Comparison of ENCODE assay signal across 22 cellular contexts in the genomic region with DNA sequence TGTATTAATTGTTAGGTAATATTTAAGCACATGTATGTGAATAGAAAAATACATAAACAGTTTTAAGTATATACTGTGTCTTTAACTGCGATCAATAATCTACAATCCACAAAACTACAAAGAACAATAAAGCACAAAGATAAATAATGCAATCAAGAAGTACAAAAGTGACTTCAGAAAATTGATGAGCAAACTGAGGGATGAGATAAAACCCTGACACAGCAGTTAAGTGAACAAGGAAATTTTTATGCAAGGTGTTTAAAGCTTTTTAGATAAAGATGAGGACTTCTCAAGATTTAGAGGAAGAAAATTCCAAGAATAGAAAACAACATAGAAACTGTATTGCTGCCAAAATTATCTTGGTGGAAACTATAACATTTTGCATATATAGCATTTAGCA. TPM values are rescaled to one million over a fixed set of nuclear protein-coding genes. Genes with fewer than 3 reads are reported as not detected.
A peak's percentile ranks its signal among the peaks of the same experiment; 100 is the strongest.
DNase-seq lines count a peak whose midpoint lies in the region; ATAC-seq, FAIRE-seq and TF ChIP-seq lines count a peak whose summit lies in the region.
"Had no signal": no experiment of that assay in that cellular context is flagged by ENCODE, and none has a peak within 500 bp of the region (broad histone marks: within the 10 kb centered on the region; RNA-seq: fewer than 3 reads in every experiment).

No MANE protein-coding gene starts in this region.

- H3K27ac ChIP-seq in HepG2 (ENCODE audit: extremely low read length, insufficient read depth, low read length) (peak overlapping the region; percentile 51), right lobe of liver (no peak overlapping the region), PC-3 (ENCODE audit: low read length) (no peak overlapping the region), K562 (ENCODE audit: extremely low read depth, low read depth, low read length) (no peak overlapping the region)
- H3K27ac ChIP-seq: GM23248 had no signal

- no peaks in the 10 kb centered on the region for H3K9me1 ChIP-seq in K562 (ENCODE audit: control insufficient read depth, insufficient read depth, low read length)

- peak in 1 of 2 experiments; percentile 55; a peak in 1 of 4 replicates for TF ChIP-seq EP300 in HepG2 (IDR thresholded peaks at IDR 0.05; ENCODE audit: low read depth in 2 of 2, low read length in 2 of 2)
- TF ChIP-seq EP300 in HepG2 (CRISPR knock-in tag; IDR thresholded peaks at IDR 0.05; ENCODE audit: borderline replicate concordance): no peak
- TF ChIP-seq EP300 in K562 (IDR thresholded peaks at IDR 0.05; ENCODE audit: low read length): no peak

- H3K4me1 ChIP-seq in HepG2 (ENCODE audit: insufficient read depth, low read length) (peaks cover 31% of the 10 kb centered on the region), right lobe of liver (no peaks in the 10 kb centered on the region), PC-3 (ENCODE audit: insufficient read depth, low read length) (0 out of 2 replicates have a peak, but pooled peaks cover 5% of the 10 kb centered on the region), K562 (replicated peaks in 1 of 2; ENCODE audit: control insufficient read depth in 2 of 2, insufficient read depth in 2 of 2, low read length in 2 of 2) (no peaks in the 10 kb centered on the region)

- CTCF ChIA-PET in HepG2 (lab: Yijun Ruan, JAX; ENCODE audit: low intra/inter-chr PET ratio, low total read pairs): interaction anchor here (1.3 kb wide), 1 partner anchor 114 kb away, joined by 3 read pairs; no protein-coding TSS in a partner anchor
- CTCF ChIA-PET in PC-3 (lab: Charles Lee): interaction anchor here (0.5 to 1.3 kb wide), 5 partner anchors 33 to 519 kb away, joined by 3 to 16 read pairs (median 6); no protein-coding TSS in a partner anchor
- CTCF ChIA-PET in K562 (lab: Yijun Ruan, JAX; ENCODE audit: low intra/inter-chr PET ratio): no interaction called here

- 10% methylated on average over 1 of the region's 1 CpG for WGBS in HepG2 (ENCODE audit: low lambda C conversion rate)
- WGBS in right lobe of liver (ENCODE audit: insufficient coverage, low coverage, low lambda C conversion rate, missing lambda C conversion rate): 53% methylated on average over 1 of the region's 1 CpG
- WGBS in K562 (ENCODE audit: insufficient coverage, low coverage, missing lambda C conversion rate): 5% methylated on average over 1 of the region's 1 CpG

- H3K9ac ChIP-seq in HepG2 (ENCODE audit: insufficient read depth, low read depth, low read length): no peak overlapping the region
- no peak overlapping the region for H3K9ac ChIP-seq in PC-3 (ENCODE audit: low read length)
- no peak overlapping the region for H3K9ac ChIP-seq in K562 (ENCODE audit: insufficient read depth in 1 of 2, low read depth in 2 of 2, low read length in 2 of 2)
- H3K9ac ChIP-seq: GM23248 had no signal

- H3K4me2 ChIP-seq in HepG2 (ENCODE audit: low read depth, low read length) (peak overlapping the region; percentile 25), PC-3 (ENCODE audit: low read length) (no peak overlapping the region), K562 (ENCODE audit: insufficient read depth, low read length) (no peak overlapping the region)

- H3K9me3 ChIP-seq in HepG2 (ENCODE audit: low read length): no peaks in the 10 kb centered on the region
- no peaks in the 10 kb centered on the region for H3K9me3 ChIP-seq in right lobe of liver
- no peaks in the 10 kb centered on the region for H3K9me3 ChIP-seq in PC-3 (ENCODE audit: low read length)
- no peaks in the 10 kb centered on the region for H3K9me3 ChIP-seq in K562 (replicated peaks; ENCODE audit: control insufficient read depth, insufficient read depth, low read depth, low read length)

- TF ChIP-seq RAD21 in HepG2 (CRISPR knock-in tag; IDR thresholded peaks at IDR 0.05) (no peak), K562 (CRISPR knock-in tag; conservative IDR thresholded peaks at IDR 0.05 in 1 of 2, IDR thresholded peaks at IDR 0.05 in 1 of 2) (no peak)

- intact Hi-C loops in HepG2 (cut with micrococcal nuclease; ENCODE audit: unreplicated experiment) (no loop called here), right lobe of liver (cut with DNase I) (no loop called here), PC-3 (cut with micrococcal nuclease) (loop anchor here (1.0 to 5.0 kb wide), 5 partner anchors 32 to 122 kb away; partner anchors contain the start of gene CEP126), K562 (cut with micrococcal nuclease) (no loop called here)

- no peaks in the 10 kb centered on the region for H3K9me2 ChIP-seq in PC-3 (replicated peaks; ENCODE audit: low read length)

- no peaks in the 10 kb centered on the region for H4K20me1 ChIP-seq in HepG2 (ENCODE audit: insufficient read depth, low read length)
- H4K20me1 ChIP-seq in PC-3 (ENCODE audit: low read length): no peaks in the 10 kb centered on the region
- H4K20me1 ChIP-seq in K562 (replicated peaks; ENCODE audit: control insufficient read depth, insufficient read depth, low read length): no peaks in the 10 kb centered on the region

- DNase-seq in HepG2 (ENCODE audit: low spot score) (no peak), right lobe of liver (no peak), PC-3 (no peak), K562 (ENCODE audit: extremely low read depth in 1 of 4, low spot score in 3 of 4) (no peak), NCI-H2171 (lab: John Stamatoyannopoulos, UW) (no peak)
- DNase-seq in activated T-cell treated with anti-CD3 and anti-CD28 coated beads, Interleukin-2, amount 50 U/mL, for 1 hour: no peak
- DNase-seq: 8988T; C1 segment of cervical spinal cord; CD4-positive, alpha-beta memory T cell; COR-L47; DMS153; DND-41; H9 had no signal

- H3F3A ChIP-seq in PC-3 (ENCODE audit: low read length, unreplicated experiment): no peaks in the 10 kb centered on the region

- TF ChIP-seq POLR2A in HepG2 (IDR thresholded peaks at IDR 0.05; ENCODE audit: insufficient read depth in 1 of 2, low read depth in 2 of 2, low read length in 2 of 2): no peak
- TF ChIP-seq POLR2A in right lobe of liver (IDR thresholded peaks at IDR 0.05): no peak
- no peak for TF ChIP-seq POLR2A in K562 (conservative IDR thresholded peaks at IDR 0.05)

- TF ChIP-seq CTCF in HepG2 (CRISPR knock-in tag; IDR thresholded peaks at IDR 0.05): no peak
- no peak for TF ChIP-seq CTCF in right lobe of liver (IDR thresholded peaks at IDR 0.05)
- no peak for TF ChIP-seq CTCF in PC-3 (conservative IDR thresholded peaks at IDR 0.05; ENCODE audit: low read depth, low read length)
- no peak for TF ChIP-seq CTCF in K562 (IDR thresholded peaks at IDR 0.05 in 2 of 3, conservative IDR thresholded peaks at IDR 0.05 in 1 of 3; ENCODE audit: insufficient read depth in 2 of 3, low read depth in 1 of 3, low read length in 3 of 3)

- BruUV-seq in HepG2 (replicated peaks; lab: Mats Ljungman, UMichigan) (no TSS peak), PC-3 (replicated peaks; lab: Mats Ljungman, UMichigan) (no TSS peak), K562 (replicated peaks; lab: Mats Ljungman, UMichigan) (no TSS peak)

- no peak overlapping the region for H2AFZ ChIP-seq in HepG2 (ENCODE audit: low read length)
- H2AFZ ChIP-seq in PC-3 (ENCODE audit: low read length): 0 out of 2 replicates have a peak overlapping the region, but pooled peaks have one; percentile 4
- no peak overlapping the region for H2AFZ ChIP-seq in K562 (ENCODE audit: low read depth, low read length)
- H2AFZ ChIP-seq: GM23248 had no signal

- ATAC-seq in HepG2 (no peak), right lobe of liver (no peak), PC-3 (no peak), K562 (no peak), GM18498 (IDR thresholded peaks at IDR 0.05; ENCODE audit: unreplicated experiment) (no peak), GM19328 (IDR thresholded peaks at IDR 0.05; ENCODE audit: unreplicated experiment) (no peak)
- ATAC-seq: HCT116 had no signal

- H3K36me3 ChIP-seq in HepG2 (replicated peaks in 1 of 2; ENCODE audit: control insufficient read depth in 1 of 2, insufficient read depth in 2 of 2, low read length in 2 of 2) (no peaks in the 10 kb centered on the region), right lobe of liver (no peaks in the 10 kb centered on the region), PC-3 (ENCODE audit: low read depth, low read length) (no peaks in the 10 kb centered on the region), K562 (ENCODE audit: control insufficient read depth, insufficient read depth, low read length) (no peaks in the 10 kb centered on the region)

- in situ Hi-C loops in HepG2 (cut with HindIII; ENCODE audit: extremely low pct_ligation_motif_present, low pct_unique_long_range_greater_than_20kb) (no loop called here), K562 (cut with MboI) (no loop called here)

- POLR2A ChIA-PET in HepG2 (lab: Yijun Ruan, JAX): interaction anchor here (0.9 to 1.0 kb wide), 3 partner anchors 19 to 108 kb away, joined by 3 to 5 read pairs (median 4); partner anchors contain the start of gene CEP126
- POLR2A ChIA-PET in PC-3 (lab: Charles Lee; ENCODE audit: unreplicated experiment): interaction anchor here (0.6 kb wide), 3 partner anchors 31 to 1576 kb away, joined by 3 to 4 read pairs (median 3); no protein-coding TSS in a partner anchor
- POLR2A ChIA-PET in K562 (lab: Yijun Ruan, JAX): no interaction called here

- H3K4me3 ChIP-seq in HepG2 (replicated peaks in 1 of 3; ENCODE audit: insufficient read depth in 1 of 3, low read depth in 2 of 3, low read length in 3 of 3): no peak overlapping the region
- H3K4me3 ChIP-seq in right lobe of liver: no peak overlapping the region
- H3K4me3 ChIP-seq in PC-3 (ENCODE audit: low read length): no peak overlapping the region
- H3K4me3 ChIP-seq in K562: no peak overlapping the region
- H3K4me3 ChIP-seq: GM23248 had no signal

- FAIRE-seq in HepG2 (lab: Jason Lieb, UNC): peak; percentile 64
- FAIRE-seq in K562 (lab: Jason Lieb, UNC): no peak
- FAIRE-seq: G401.6, GM12892 had no signal

- H3K79me2 ChIP-seq in HepG2 (ENCODE audit: insufficient read depth, low read length) (no peaks in the 10 kb centered on the region), PC-3 (ENCODE audit: low read length) (no peaks in the 10 kb centered on the region), K562 (ENCODE audit: control insufficient read depth, insufficient read depth, low read length) (no peaks in the 10 kb centered on the region)

- no peaks in the 10 kb centered on the region; a peak in 1 of 5 replicates for H3K27me3 ChIP-seq in HepG2 (ENCODE audit: control insufficient read depth in 1 of 2, insufficient read depth in 2 of 2, low read length in 2 of 2)
- no peaks in the 10 kb centered on the region for H3K27me3 ChIP-seq in right lobe of liver
- H3K27me3 ChIP-seq in PC-3 (ENCODE audit: low read length): no peaks in the 10 kb centered on the region
- H3K27me3 ChIP-seq in K562 (ENCODE audit: control insufficient read depth in 2 of 2, insufficient read depth in 2 of 2, low read length in 2 of 2): no peaks in the 10 kb centered on the region

RNA-seq across cellular contexts. Expression of gene ANGPTL5, which starts 58.4 kb away (rescaled TPM):
- total RNA-seq in HepG2 (2016; rRNA removed; fragmentation: Illumina TruSeq; extraction: Trizol): not detected in 2 replicates
- not detected in 2 replicates for total RNA-seq in HepG2 (2016; cell fraction: cytosol; rRNA removed; fragmentation: Illumina TruSeq; extraction: Trizol; ENCODE audit: low read depth)
- total RNA-seq in HepG2 (2016; cell fraction: insoluble cytoplasmic fraction; rRNA removed; fragmentation: Illumina TruSeq; extraction: Trizol): not detected in 2 replicates
- not detected in 2 replicates for total RNA-seq in HepG2 (2016; cell fraction: membrane; rRNA removed; fragmentation: Illumina TruSeq; extraction: Trizol)
- total RNA-seq in HepG2 (2016; cell fraction: nucleus; rRNA removed; fragmentation: Illumina TruSeq; extraction: Trizol): not detected in 2 replicates
- not detected in 2 replicates for polyA plus RNA-seq in HepG2 (2011; rRNA removed)
- not detected in 2 replicates for polyA plus RNA-seq in HepG2 (2011; cell fraction: cytosol; rRNA removed)
- not detected in 2 replicates for polyA plus RNA-seq in HepG2 (2011; cell fraction: nucleus; rRNA removed)
- not detected in 2 replicates for polyA plus RNA-seq in HepG2 (2012)
- polyA plus RNA-seq in HepG2 (2016; cell fraction: cytosol; fragmentation: Illumina TruSeq; extraction: Trizol; ENCODE audit: low read depth): not detected in 2 replicates
- not detected in 2 replicates for polyA plus RNA-seq in HepG2 (2016; cell fraction: insoluble cytoplasmic fraction; fragmentation: Illumina TruSeq; extraction: Trizol; ENCODE audit: low read depth)
- not detected in 2 replicates for polyA plus RNA-seq in HepG2 (2016; cell fraction: membrane; fragmentation: Illumina TruSeq; extraction: Trizol; ENCODE audit: low read depth)
- polyA plus RNA-seq in HepG2 (2016; cell fraction: nucleus; fragmentation: Illumina TruSeq; extraction: Trizol; ENCODE audit: insufficient read depth, low read depth): not detected in 2 replicates
- not detected in 2 replicates for polyA minus RNA-seq in HepG2 (2011; rRNA and poly(A)+ RNA removed; ENCODE audit: low replicate concordance)
- polyA minus RNA-seq in HepG2 (2011; cell fraction: cytosol; rRNA and poly(A)+ RNA removed): not detected in 2 replicates
- polyA minus RNA-seq in HepG2 (2011; cell fraction: nucleus; rRNA and poly(A)+ RNA removed): not detected in 2 replicates
- not detected for total RNA-seq in right lobe of liver
- not detected in 2 replicates for total RNA-seq in PC-3 (2014; rRNA removed)
- not detected in 2 replicates for total RNA-seq in K562 (2011; cell fraction: chromatin; rRNA removed; ENCODE audit: low replicate concordance)
- total RNA-seq in K562 (2011; cell fraction: nucleolus; rRNA removed): not detected in 2 replicates
- total RNA-seq in K562 (2011; cell fraction: nucleoplasm; rRNA removed): not detected in 2 replicates
- total RNA-seq in K562 (2014; rRNA removed): not detected in 2 replicates
- total RNA-seq in K562 (2014; rRNA removed; fragmentation: Illumina TruSeq; extraction: Trizol): not detected in 2 replicates
- total RNA-seq in K562 (2015; rRNA removed; fragmentation: Illumina TruSeq; extraction: Trizol): not detected in 2 replicates
- total RNA-seq in K562 (2021): not detected in 2 replicates
- not detected in 2 replicates for polyA plus RNA-seq in K562 (2011; rRNA removed)
- not detected in 2 replicates for polyA plus RNA-seq in K562 (2011; cell fraction: cytosol; rRNA removed)
- not detected in 2 replicates for polyA plus RNA-seq in K562 (2011; cell fraction: nucleus; rRNA removed)
- not detected in 2 replicates for polyA plus RNA-seq in K562 (2012)
- not detected in 2 replicates for polyA plus RNA-seq in K562 (2014; fragmentation: Illumina TruSeq; extraction: Trizol)
- under 1 TPM in 1 of 2 experiments, not detected in 1; 0.03 TPM for polyA plus RNA-seq in K562 (2014; fragmentation: Nextera tagmentation; extraction: Ambion mirVana)
- not detected in 2 replicates for polyA plus RNA-seq in K562 (2014; rRNA removed)
- polyA minus RNA-seq in K562 (2011; rRNA and poly(A)+ RNA removed): not detected in 2 replicates
- polyA minus RNA-seq in K562 (2011; cell fraction: cytosol; rRNA and poly(A)+ RNA removed): not detected in 2 replicates
- polyA minus RNA-seq in K562 (2011; cell fraction: nucleus; rRNA and poly(A)+ RNA removed): not detected in 2 replicates
- total RNA-seq: A673; CD4-positive, alpha-beta memory T cell; GM23248; H4; H9 had no signal
- polyA plus RNA-seq: BJ; CD4-positive, alpha-beta memory T cell had no signal

RNA-seq across cellular contexts. Expression of gene CEP126, which starts 60.0 kb away (rescaled TPM):
- 1.4 and 1.8 TPM in 2 replicates for total RNA-seq in HepG2 (2016; rRNA removed; fragmentation: Illumina TruSeq; extraction: Trizol)
- 0.26 and 0.30 TPM in 2 replicates for total RNA-seq in HepG2 (2016; cell fraction: cytosol; rRNA removed; fragmentation: Illumina TruSeq; extraction: Trizol; ENCODE audit: low read depth)
- 0.80 and 1.8 TPM in 2 replicates for total RNA-seq in HepG2 (2016; cell fraction: insoluble cytoplasmic fraction; rRNA removed; fragmentation: Illumina TruSeq; extraction: Trizol)
- total RNA-seq in HepG2 (2016; cell fraction: membrane; rRNA removed; fragmentation: Illumina TruSeq; extraction: Trizol): 0.83 TPM in 2 replicates
- total RNA-seq in HepG2 (2016; cell fraction: nucleus; rRNA removed; fragmentation: Illumina TruSeq; extraction: Trizol): 1.6 and 1.7 TPM in 2 replicates
- polyA plus RNA-seq in HepG2 (2011; rRNA removed): 1.7 and 1.8 TPM in 2 replicates
- 0.20 and 0.56 TPM in 2 replicates for polyA plus RNA-seq in HepG2 (2011; cell fraction: cytosol; rRNA removed)
- 1.4 and 2.3 TPM in 2 replicates for polyA plus RNA-seq in HepG2 (2011; cell fraction: nucleus; rRNA removed)
- polyA plus RNA-seq in HepG2 (2012): 1.9 and 3.1 TPM in 2 replicates
- polyA plus RNA-seq in HepG2 (2016; cell fraction: cytosol; fragmentation: Illumina TruSeq; extraction: Trizol; ENCODE audit: low read depth): 0.23 and 0.31 TPM in 2 replicates
- polyA plus RNA-seq in HepG2 (2016; cell fraction: insoluble cytoplasmic fraction; fragmentation: Illumina TruSeq; extraction: Trizol; ENCODE audit: low read depth): 1.5 and 1.8 TPM in 2 replicates
- polyA plus RNA-seq in HepG2 (2016; cell fraction: membrane; fragmentation: Illumina TruSeq; extraction: Trizol; ENCODE audit: low read depth): 0.48 and 0.83 TPM in 2 replicates
- 5.0 and 5.9 TPM in 2 replicates for polyA plus RNA-seq in HepG2 (2016; cell fraction: nucleus; fragmentation: Illumina TruSeq; extraction: Trizol; ENCODE audit: insufficient read depth, low read depth)
- polyA minus RNA-seq in HepG2 (2011; rRNA and poly(A)+ RNA removed; ENCODE audit: low replicate concordance): 0.62 and 1.1 TPM in 2 replicates
- polyA minus RNA-seq in HepG2 (2011; cell fraction: cytosol; rRNA and poly(A)+ RNA removed): 0.30 and 0.44 TPM in 2 replicates
- 3.6 and 4.2 TPM in 2 replicates for polyA minus RNA-seq in HepG2 (2011; cell fraction: nucleus; rRNA and poly(A)+ RNA removed)
- total RNA-seq in right lobe of liver: under 1 TPM; 0.04 to 0.49 (median 0.12) TPM
- total RNA-seq in PC-3 (2014; rRNA removed): 1.0 and 2.5 TPM in 2 replicates
- total RNA-seq in K562 (2011; cell fraction: chromatin; rRNA removed; ENCODE audit: low replicate concordance): 0.25 TPM in 1 of 2 replicates, not detected in the other
- total RNA-seq in K562 (2011; cell fraction: nucleolus; rRNA removed): not detected in 2 replicates
- total RNA-seq in K562 (2011; cell fraction: nucleoplasm; rRNA removed): 0.07 TPM in 1 of 2 replicates, not detected in the other
- total RNA-seq in K562 (2014; rRNA removed): not detected in 2 replicates
- total RNA-seq in K562 (2014; rRNA removed; fragmentation: Illumina TruSeq; extraction: Trizol): 0.03 and 0.11 TPM in 2 replicates
- total RNA-seq in K562 (2015; rRNA removed; fragmentation: Illumina TruSeq; extraction: Trizol): 0.04 TPM in 1 of 2 replicates, not detected in the other
- total RNA-seq in K562 (2021): 0.07 and 0.11 TPM in 2 replicates
- 0.03 TPM in 1 of 2 replicates, not detected in the other for polyA plus RNA-seq in K562 (2011; rRNA removed)
- polyA plus RNA-seq in K562 (2011; cell fraction: cytosol; rRNA removed): 0.19 TPM in 1 of 2 replicates, not detected in the other
- polyA plus RNA-seq in K562 (2011; cell fraction: nucleus; rRNA removed): 0.04 TPM in 1 of 2 replicates, not detected in the other
- polyA plus RNA-seq in K562 (2012): 0.05 and 0.08 TPM in 2 replicates
- 0.03 and 0.06 TPM in 2 replicates for polyA plus RNA-seq in K562 (2014; fragmentation: Illumina TruSeq; extraction: Trizol)
- under 1 TPM in 1 of 2 experiments, not detected in 1; 0.01 TPM for polyA plus RNA-seq in K562 (2014; fragmentation: Nextera tagmentation; extraction: Ambion mirVana)
- polyA plus RNA-seq in K562 (2014; rRNA removed): 0.07 and 0.08 TPM in 2 replicates
- polyA minus RNA-seq in K562 (2011; rRNA and poly(A)+ RNA removed): not detected in 2 replicates
- polyA minus RNA-seq in K562 (2011; cell fraction: cytosol; rRNA and poly(A)+ RNA removed): not detected in 2 replicates
- polyA minus RNA-seq in K562 (2011; cell fraction: nucleus; rRNA and poly(A)+ RNA removed): not detected in 2 replicates

Comparison
In these comparisons a context has a peak if more than half of its experiments do, and no peak if none do; other contexts are left out.
1. Of the 241 proteins assayed by ChIP-seq in both HepG2 and K562: peak only in HepG2: MAFF, MAFK and TCF7; only in K562: MAFG; in both: none; in neither: 236; mixed calls (peak in some experiments, not most) for 1.